In the genomic region with DNA sequence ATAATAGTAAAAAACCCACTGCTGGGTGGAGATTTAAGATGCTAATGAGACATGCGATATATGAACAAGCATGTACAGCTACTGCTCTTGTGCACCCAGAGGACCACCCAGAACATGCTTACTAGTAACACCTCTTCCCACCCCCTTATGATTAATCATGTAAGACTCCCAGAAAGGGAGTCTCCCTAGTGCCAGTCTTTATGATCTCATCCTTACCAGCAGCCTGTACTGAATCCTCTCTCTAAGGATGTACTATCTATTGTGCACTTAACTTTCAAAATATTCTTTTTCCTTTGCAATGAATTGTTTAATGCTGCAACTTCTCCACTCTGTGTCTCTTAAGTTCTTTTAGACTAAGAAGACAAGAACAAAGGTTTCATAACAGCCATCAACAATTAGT, we compare ENCODE assay signal across 24 cellular contexts. TPM values are rescaled to one million over a fixed set of nuclear protein-coding genes. Genes with fewer than 3 reads are reported as not detected.
DNase-seq lines count a peak whose midpoint lies in the region; ATAC-seq and TF ChIP-seq lines count a peak whose summit lies in the region.
"Had no signal": no experiment of that assay in that cellular context is flagged by ENCODE, and none has a peak within 500 bp of the region (broad histone marks: within the 10 kb centered on the region; RNA-seq: fewer than 3 reads in every experiment).

No MANE protein-coding gene starts in this region.

- H3K79me2 ChIP-seq in PC-9 (ENCODE audit: low read depth): no peaks in the 10 kb centered on the region

- no peak for TF ChIP-seq CTCF in PC-9 (conservative IDR thresholded peaks at IDR 0.05)
- no peak for TF ChIP-seq CTCF in epithelial cell of esophagus (IDR thresholded peaks at IDR 0.05; ENCODE audit: insufficient read depth, low read depth, low read length, missing control alignments)

- H3K4ac ChIP-seq in mesenchymal stem cell (ENCODE audit: low read depth in 1 of 2, low read length in 2 of 2): no peak overlapping the region

- no peak overlapping the region for H4K8ac ChIP-seq in mesenchymal stem cell (ENCODE audit: low read length)

- H3K36me3 ChIP-seq in PC-9 (ENCODE audit: low read depth) (peaks cover 7% of the 10 kb centered on the region; the same call in 1 of the 2 replicates), mesenchymal stem cell (ENCODE audit: control insufficient read depth in 1 of 2, insufficient read depth in 2 of 2, low read depth in 1 of 2, low read length in 2 of 2) (no peaks in the 10 kb centered on the region)
- H3K36me3 ChIP-seq: heart right ventricle, left ventricle myocardium inferior, suprapubic skin had no signal

- H3F3A ChIP-seq in PC-9 (ENCODE audit: insufficient read depth, low read depth): peaks cover 9% of the 10 kb centered on the region; the same call in 1 of the 2 replicates

- no peak overlapping the region for H2BK15ac ChIP-seq in mesenchymal stem cell (ENCODE audit: low read depth, poor library complexity, severe bottlenecking)

- BruUV-seq in PC-9 (replicated peaks; lab: Mats Ljungman, UMichigan): no TSS peak

- H3K4me2 ChIP-seq in PC-9 (no peak overlapping the region), mesenchymal stem cell (ENCODE audit: low read length, poor library complexity, severe bottlenecking) (no peak overlapping the region)

- no peak overlapping the region for H2BK12ac ChIP-seq in mesenchymal stem cell (ENCODE audit: low read length in 2 of 2)

- H3K4me1 ChIP-seq in PC-9 (replicated peaks; ENCODE audit: insufficient read depth) (no peaks in the 10 kb centered on the region), mesenchymal stem cell (ENCODE audit: control insufficient read depth, insufficient read depth, low read depth, low read length) (no peaks in the 10 kb centered on the region)
- H3K4me1 ChIP-seq: heart right ventricle, left ventricle myocardium inferior, spleen, suprapubic skin had no signal

- no peak overlapping the region for H2BK120ac ChIP-seq in mesenchymal stem cell (ENCODE audit: low read depth, low read length)

- 100% methylated on average over 1 of the region's 1 CpG for WGBS in mesenchymal stem cell

- H3K14ac ChIP-seq in mesenchymal stem cell (ENCODE audit: low read length in 2 of 2): no peak overlapping the region

- H2AK5ac ChIP-seq in mesenchymal stem cell (ENCODE audit: low read length, severe bottlenecking): no peak overlapping the region

- no peak overlapping the region for H3K27ac ChIP-seq in PC-9
- H3K27ac ChIP-seq in mesenchymal stem cell (ENCODE audit: low read length, poor library complexity, severe bottlenecking): no peak overlapping the region
- H3K27ac ChIP-seq: dorsolateral prefrontal cortex, heart right ventricle, left ventricle myocardium inferior, spleen, suprapubic skin had no signal

- H4K20me1 ChIP-seq in PC-9 (ENCODE audit: insufficient read depth): no peaks in the 10 kb centered on the region

- H3K27me3 ChIP-seq in PC-9 (ENCODE audit: insufficient read depth, low read depth) (no peaks in the 10 kb centered on the region), mesenchymal stem cell (ENCODE audit: control insufficient read depth in 1 of 2, insufficient read depth in 1 of 2, low read length in 2 of 2) (no peaks in the 10 kb centered on the region)
- H3K27me3 ChIP-seq: dorsolateral prefrontal cortex, heart right ventricle, spleen, suprapubic skin had no signal

- 0 out of 2 replicates have a peak overlapping the region, but pooled peaks have one; percentile 12 for H2AFZ ChIP-seq in PC-9
- no peak overlapping the region for H2AFZ ChIP-seq in mesenchymal stem cell (ENCODE audit: low read depth, low read length)

- POLR2A ChIA-PET in PC-9 (lab: Charles Lee; ENCODE audit: unreplicated experiment): no interaction called here

- CTCF ChIA-PET in PC-9 (lab: Charles Lee): no interaction called here

- H3K9me2 ChIP-seq in PC-9 (ENCODE audit: insufficient read depth): no peaks in the 10 kb centered on the region

- no peak overlapping the region for H3K23ac ChIP-seq in mesenchymal stem cell (ENCODE audit: low read length in 2 of 2)

- intact Hi-C loops in PC-9 (cut with micrococcal nuclease; ENCODE audit: unreplicated experiment) (no loop called here), posterior vena cava (cut with DNase I) (no loop called here)

- H3K79me1 ChIP-seq in mesenchymal stem cell (replicated peaks; ENCODE audit: low read length, poor library complexity, severe bottlenecking): no peaks in the 10 kb centered on the region

- DNase-seq in EL (peak; percentile 71), PC-9 (no peak), epithelial cell of esophagus (ENCODE audit: low read depth) (peak; percentile 63), mesenchymal stem cell (peak; percentile 27), posterior vena cava (ENCODE audit: low spot score) (no peak), NCI-H82 (lab: John Stamatoyannopoulos, UW) (no peak), left lobe of liver (ENCODE audit: low spot score) (no peak)
- DNase-seq: activated CD4-positive, alpha-beta T cell treated with anti-CD3 and anti-CD28 coated beads, Interleukin-2, amount 50 U/mL, for 48 hours; activated CD8-positive, alpha-beta memory T cell treated with anti-CD3 and anti-CD28 coated beads, Interleukin-2, amount 50 U/mL, for 48 hours; cerebellar nuclear complex; dorsolateral prefrontal cortex; heart right ventricle; left ventricle myocardium inferior; midbrain; natural killer cell; NCI-H2171 treated with DMSO at 0.1 percent for 48 hours; NCI-H526; spleen; stimulated activated CD4-positive, alpha-beta T cell treated with anti-CD3 and anti-CD28 coated beads, Interleukin-4, amount 100 ng/mL, for 1 hour; T-helper 9 cell had no signal

- no peak overlapping the region for H3K4me3 ChIP-seq in PC-9
- H3K4me3 ChIP-seq in epithelial cell of esophagus (ENCODE audit: low read length): no peak overlapping the region
- H3K4me3 ChIP-seq in mesenchymal stem cell (ENCODE audit: insufficient read depth in 1 of 2, low read depth in 1 of 2, low read length in 2 of 2): no peak overlapping the region
- H3K4me3 ChIP-seq: dorsolateral prefrontal cortex, heart right ventricle, K562, left ventricle myocardium inferior, spleen, suprapubic skin had no signal

- no peak for ATAC-seq in left lobe of liver
- ATAC-seq: heart right ventricle; K562; natural killer cell; stimulated activated memory B cell treated with anti-CD40 and anti-IgM and Interleukin-4, amounts not matched to agents 10 μg/mL and 1 μg/mL and 100 μg/mL, for 72 hours; WTC11 had no signal

- no peak overlapping the region for H3K9ac ChIP-seq in mesenchymal stem cell (ENCODE audit: low read length)

- no peak overlapping the region for H4K91ac ChIP-seq in mesenchymal stem cell (ENCODE audit: low read length)

- 0 out of 2 replicates have a peak, but pooled peaks cover 3% of the 10 kb centered on the region for H3K9me3 ChIP-seq in PC-9 (ENCODE audit: insufficient read depth, low read depth)
- H3K9me3 ChIP-seq in mesenchymal stem cell (ENCODE audit: control insufficient read depth, low read length): no peaks in the 10 kb centered on the region
- H3K9me3 ChIP-seq: heart right ventricle, left ventricle myocardium inferior, spleen, suprapubic skin had no signal

- no peak overlapping the region for H3K18ac ChIP-seq in mesenchymal stem cell (ENCODE audit: low read depth in 1 of 2, low read length in 2 of 2)

- H2BK5ac ChIP-seq in mesenchymal stem cell (ENCODE audit: low read depth, low read length, poor library complexity, severe bottlenecking): no peak overlapping the region

RNA-seq across cellular contexts. Expression of gene MAT2B, which starts 9.1 kb away (rescaled TPM):
- 46.3 and 66.2 TPM in 2 replicates for total RNA-seq in PC-9 (2021)
- polyA plus RNA-seq in mesenchymal stem cell (2013, experiment 1 of 2): 35.4 TPM
- polyA plus RNA-seq in mesenchymal stem cell (2013, experiment 2 of 2): 37.9 TPM
- 10 to 100 TPM; 34.7 to 37.6 TPM for total RNA-seq in posterior vena cava
- total RNA-seq in left lobe of liver: 22.8 TPM

RNA-seq across cellular contexts. Expression of gene HMMR, which starts 35.9 kb away (rescaled TPM):
- 83.9 and 94.5 TPM in 2 replicates for total RNA-seq in PC-9 (2021)
- polyA plus RNA-seq in mesenchymal stem cell (2013, experiment 1 of 2): 4.8 TPM
- 4.5 TPM for polyA plus RNA-seq in mesenchymal stem cell (2013, experiment 2 of 2)
- under 1 TPM; 0.14 to 0.32 TPM for total RNA-seq in posterior vena cava
- total RNA-seq in left lobe of liver: 0.33 TPM

RNA-seq across cellular contexts. Expression of gene NUDCD2, which starts 36.4 kb away (rescaled TPM):
- total RNA-seq in PC-9 (2021) (68.6 and 71.6 TPM in 2 replicates), posterior vena cava (10 to 100 TPM; 17.8 to 21.6 TPM), left lobe of liver (17.9 TPM)
- 9.8 TPM for polyA plus RNA-seq in mesenchymal stem cell (2013, experiment 1 of 2)
- 10.9 TPM for polyA plus RNA-seq in mesenchymal stem cell (2013, experiment 2 of 2)

RNA-seq across cellular contexts. Expression of gene CCNG1, which starts 58.9 kb away (rescaled TPM):
- total RNA-seq in PC-9 (2021): 112 and 170 TPM in 2 replicates
- polyA plus RNA-seq in mesenchymal stem cell (2013, experiment 1 of 2): 162 TPM
- 165 TPM for polyA plus RNA-seq in mesenchymal stem cell (2013, experiment 2 of 2)
- total RNA-seq in posterior vena cava: 100 to 1,000 TPM in 1 of 2 donors, 10 to 100 TPM in 1; 85.6 to 101 TPM
- total RNA-seq in left lobe of liver: 89.5 TPM

Comparison
In these comparisons a context has a peak if more than half of its experiments do, and no peak if none do; other contexts are left out.
1. DNase-seq: peak in EL (single experiment), epithelial cell of esophagus (single experiment) and mesenchymal stem cell (single experiment); none in PC-9 (0 of 2), posterior vena cava (single experiment), NCI-H82 (single experiment) and left lobe of liver (single experiment).
2. RNA of gene HMMR, which starts 35.9 kb away (total RNA-seq): 83.9 to 94.5 TPM in PC-9; 0.33 TPM in left lobe of liver (single experiment) and 0.14 to 0.32 TPM in posterior vena cava; every median in the first group is over 10 times any median in the second.